1 cellular context compared by ENCODE assay signal in genomic region chr11:63610604-63611394, GRCh38.
A peak's percentile ranks its signal among the peaks of the same experiment; 100 is the strongest.
TF ChIP-seq lines count a peak whose summit lies in the region.

No MANE protein-coding gene starts in this region.

TF ChIP-seq in HEK293, 187 proteins besides CTCF, POLR2A, EP300 and RAD21 (continued from another document):
- TF ChIP-seq, protein P1, sequence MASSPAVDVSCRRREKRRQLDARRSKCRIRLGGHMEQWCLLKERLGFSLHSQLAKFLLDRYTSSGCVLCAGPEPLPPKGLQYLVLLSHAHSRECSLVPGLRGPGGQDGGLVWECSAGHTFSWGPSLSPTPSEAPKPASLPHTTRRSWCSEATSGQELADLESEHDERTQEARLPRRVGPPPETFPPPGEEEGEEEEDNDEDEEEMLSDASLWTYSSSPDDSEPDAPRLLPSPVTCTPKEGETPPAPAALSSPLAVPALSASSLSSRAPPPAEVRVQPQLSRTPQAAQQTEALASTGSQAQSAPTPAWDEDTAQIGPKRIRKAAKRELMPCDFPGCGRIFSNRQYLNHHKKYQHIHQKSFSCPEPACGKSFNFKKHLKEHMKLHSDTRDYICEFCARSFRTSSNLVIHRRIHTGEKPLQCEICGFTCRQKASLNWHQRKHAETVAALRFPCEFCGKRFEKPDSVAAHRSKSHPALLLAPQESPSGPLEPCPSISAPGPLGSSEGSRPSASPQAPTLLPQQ (tag by site-specific recombination; IDR thresholded peaks at IDR 0.05) = no peak
- TF ChIP-seq ZNF24 (tag by site-specific recombination; IDR thresholded peaks at IDR 0.05) (no peak), KLF10 (tag by site-specific recombination; IDR thresholded peaks at IDR 0.05) (peak; percentile 87), GLI2 (tag by site-specific recombination; IDR thresholded peaks at IDR 0.05; ENCODE audit: borderline replicate concordance, low read depth) (no peak), ZNF341 (tag by site-specific recombination; IDR thresholded peaks at IDR 0.05; ENCODE audit: low read depth) (peak; percentile 79), SP7 (tag by site-specific recombination; IDR thresholded peaks at IDR 0.05) (peak; percentile 62), KLF16 (tag by site-specific recombination; IDR thresholded peaks at IDR 0.05) (no peak), ZIC2 (tag by site-specific recombination; IDR thresholded peaks at IDR 0.05) (peak; percentile 86), ZBTB17 (tag by site-specific recombination; IDR thresholded peaks at IDR 0.05) (peak; percentile 93), ZNF335 (tag by site-specific recombination; conservative IDR thresholded peaks at IDR 0.05) (peak; percentile 57; the same call in 1 of the 2 replicates), GLIS1 (tag by site-specific recombination; IDR thresholded peaks at IDR 0.05) (peak; percentile 96), TRIM28 (IDR thresholded peaks at IDR 0.05; ENCODE audit: borderline replicate concordance, low read length) (no peak), ZBTB8A (tag by site-specific recombination; IDR thresholded peaks at IDR 0.05) (peak; percentile 78), EGR2 (tag by site-specific recombination; IDR thresholded peaks at IDR 0.05; ENCODE audit: low read depth) (peak; percentile 75), ZNF155 (tag by site-specific recombination; IDR thresholded peaks at IDR 0.05) (no peak)
- TF ChIP-seq, protein P2, sequence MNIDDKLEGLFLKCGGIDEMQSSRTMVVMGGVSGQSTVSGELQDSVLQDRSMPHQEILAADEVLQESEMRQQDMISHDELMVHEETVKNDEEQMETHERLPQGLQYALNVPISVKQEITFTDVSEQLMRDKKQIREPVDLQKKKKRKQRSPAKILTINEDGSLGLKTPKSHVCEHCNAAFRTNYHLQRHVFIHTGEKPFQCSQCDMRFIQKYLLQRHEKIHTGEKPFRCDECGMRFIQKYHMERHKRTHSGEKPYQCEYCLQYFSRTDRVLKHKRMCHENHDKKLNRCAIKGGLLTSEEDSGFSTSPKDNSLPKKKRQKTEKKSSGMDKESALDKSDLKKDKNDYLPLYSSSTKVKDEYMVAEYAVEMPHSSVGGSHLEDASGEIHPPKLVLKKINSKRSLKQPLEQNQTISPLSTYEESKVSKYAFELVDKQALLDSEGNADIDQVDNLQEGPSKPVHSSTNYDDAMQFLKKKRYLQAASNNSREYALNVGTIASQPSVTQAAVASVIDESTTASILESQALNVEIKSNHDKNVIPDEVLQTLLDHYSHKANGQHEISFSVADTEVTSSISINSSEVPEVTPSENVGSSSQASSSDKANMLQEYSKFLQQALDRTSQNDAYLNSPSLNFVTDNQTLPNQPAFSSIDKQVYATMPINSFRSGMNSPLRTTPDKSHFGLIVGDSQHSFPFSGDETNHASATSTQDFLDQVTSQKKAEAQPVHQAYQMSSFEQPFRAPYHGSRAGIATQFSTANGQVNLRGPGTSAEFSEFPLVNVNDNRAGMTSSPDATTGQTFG (tag by site-specific recombination; IDR thresholded peaks at IDR 0.05; ENCODE audit: borderline replicate concordance) = no peak
- TF ChIP-seq, protein P3, sequence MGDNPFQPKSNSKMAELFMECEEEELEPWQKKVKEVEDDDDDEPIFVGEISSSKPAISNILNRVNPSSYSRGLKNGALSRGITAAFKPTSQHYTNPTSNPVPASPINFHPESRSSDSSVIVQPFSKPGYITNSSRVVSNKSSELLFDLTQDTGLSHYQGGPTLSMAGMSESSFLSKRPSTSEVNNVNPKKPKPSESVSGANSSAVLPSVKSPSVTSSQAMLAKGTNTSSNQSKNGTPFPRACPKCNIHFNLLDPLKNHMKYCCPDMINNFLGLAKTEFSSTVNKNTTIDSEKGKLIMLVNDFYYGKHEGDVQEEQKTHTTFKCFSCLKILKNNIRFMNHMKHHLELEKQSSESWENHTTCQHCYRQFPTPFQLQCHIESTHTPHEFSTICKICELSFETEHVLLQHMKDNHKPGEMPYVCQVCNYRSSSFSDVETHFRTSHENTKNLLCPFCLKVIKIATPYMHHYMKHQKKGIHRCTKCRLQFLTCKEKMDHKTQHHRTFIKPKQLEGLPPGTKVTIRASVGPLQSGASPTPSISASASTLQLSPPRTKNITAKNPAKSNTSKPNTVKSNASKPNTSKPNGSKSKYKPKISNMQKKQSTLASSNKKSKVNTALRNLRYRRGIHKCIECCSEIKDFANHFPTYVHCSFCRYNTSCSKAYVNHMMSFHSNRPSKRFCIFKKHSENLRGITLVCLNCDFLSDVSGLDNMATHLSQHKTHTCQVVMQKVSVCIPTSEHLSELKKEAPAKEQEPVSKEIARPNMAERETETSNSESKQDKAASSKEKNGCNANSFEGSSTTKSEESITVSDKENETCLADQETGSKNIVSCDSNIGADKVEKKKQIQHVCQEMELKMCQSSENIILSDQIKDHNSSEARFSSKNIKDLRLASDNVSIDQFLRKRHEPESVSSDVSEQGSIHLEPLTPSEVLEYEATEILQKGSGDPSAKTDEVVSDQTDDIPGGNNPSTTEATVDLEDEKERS (tag by site-specific recombination; IDR thresholded peaks at IDR 0.05) = no peak
TF ChIP-seq in HEK293: peak in this region for 17.
